Comparison of ENCODE assay signal across 12 cellular contexts in the genomic region with DNA sequence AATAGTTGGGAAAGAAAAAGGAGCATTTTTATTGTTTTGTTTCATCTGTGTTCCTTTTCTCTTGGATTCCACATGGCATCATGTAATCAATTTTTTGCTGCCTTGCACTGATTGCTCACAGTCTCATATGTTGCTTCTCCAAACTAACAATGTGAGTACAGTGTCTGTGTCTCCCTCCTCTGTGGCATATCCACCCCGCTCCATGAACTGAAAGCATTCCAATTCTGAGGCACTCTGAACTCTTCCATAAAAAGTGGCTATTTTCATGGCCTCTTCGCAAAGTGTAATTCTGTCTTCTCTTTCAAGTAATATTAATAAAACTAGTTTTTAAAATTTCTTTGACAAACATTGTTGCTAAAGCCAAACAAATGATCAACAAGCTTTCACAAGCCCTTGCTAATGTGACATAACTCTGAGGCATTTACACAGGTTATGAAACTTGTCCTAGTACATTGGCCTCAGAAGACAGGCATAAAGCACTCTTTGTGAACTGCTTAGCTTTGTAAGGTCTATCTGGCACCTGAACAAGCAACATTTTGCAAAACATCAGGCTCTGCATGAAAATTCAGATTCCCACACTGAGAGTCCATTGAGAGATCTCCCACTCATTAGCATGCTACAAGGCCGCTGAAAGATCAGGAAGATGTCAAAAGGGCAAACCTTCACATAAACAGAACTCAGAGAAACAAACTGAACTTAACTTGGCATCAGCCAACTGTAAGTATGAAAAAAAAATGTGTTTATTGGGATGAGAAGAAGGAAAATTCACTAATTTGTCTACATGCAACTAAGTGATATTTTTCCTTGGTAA. TPM values are rescaled to one million over a fixed set of nuclear protein-coding genes. Genes with fewer than 3 reads are reported as not detected.
DNase-seq lines count a peak whose midpoint lies in the region; ATAC-seq and TF ChIP-seq lines count a peak whose summit lies in the region.
"Had no signal": no experiment of that assay in that cellular context is flagged by ENCODE, and none has a peak within 500 bp of the region (broad histone marks: within the 10 kb centered on the region; RNA-seq: fewer than 3 reads in every experiment).

No MANE protein-coding gene starts in this region.

- no peak for TF ChIP-seq RAD21 in IMR-90 (IDR thresholded peaks at IDR 0.05; ENCODE audit: low read length)

- H3K4ac ChIP-seq in IMR-90 (ENCODE audit: low read depth, low read length), result no peak overlapping the region

- H3K56ac ChIP-seq in IMR-90 (ENCODE audit: extremely low read depth, insufficient read depth, low read length), result no peak overlapping the region

- no peak for TF ChIP-seq CTCF in IMR-90 (conservative IDR thresholded peaks at IDR 0.05; ENCODE audit: low read depth, low read length)
- peak in 2 of 56 donors; percentile 4 to 10 for TF ChIP-seq CTCF in dorsolateral prefrontal cortex (IDR thresholded peaks at IDR 0.05 in 54 of 56, conservative IDR thresholded peaks at IDR 0.05 in 2 of 56; ENCODE audit: low read depth in 1 of 56, partially characterized antibody in 56 of 56)

- H3K36me3 ChIP-seq in IMR-90 (ENCODE audit: control insufficient read depth, insufficient read depth, low read length) (peaks cover 3% of the 10 kb centered on the region; the same call in 1 of the 2 replicates), iPS-20b (ENCODE audit: insufficient read depth, low read depth, low read length) (no peaks in the 10 kb centered on the region), subcutaneous abdominal adipose tissue (ENCODE audit: control insufficient read depth in 5 of 5, insufficient read depth in 5 of 5, low read length in 5 of 5) (peaks cover 0 to 6% (median 3%) of the 10 kb centered on the region in 5 donors)
- H3K36me3 ChIP-seq: adrenal gland had no signal

- H2BK120ac ChIP-seq in IMR-90 (ENCODE audit: low read depth, low read length), result no peak overlapping the region

- H3K4me1 ChIP-seq in IMR-90 (ENCODE audit: control insufficient read depth, insufficient read depth, low read length) (0 out of 2 replicates have a peak, but pooled peaks cover 5% of the 10 kb centered on the region), iPS-20b (ENCODE audit: insufficient read depth, low read length) (peaks cover 22% of the 10 kb centered on the region), subcutaneous abdominal adipose tissue (ENCODE audit: control insufficient read depth in 5 of 5, insufficient read depth in 5 of 5, low read length in 5 of 5) (peaks cover 0 to 25% (median 10%) of the 10 kb centered on the region in 5 donors)

- H3K4me3 ChIP-seq in IMR-90 (ENCODE audit: insufficient read depth, low read depth, low read length) (no peak overlapping the region), dorsolateral prefrontal cortex (peak overlapping the region in 16 of 59 donors; percentile 1 to 36 (median 13)), iPS-20b (ENCODE audit: low read length) (peak overlapping the region; percentile 13), subcutaneous abdominal adipose tissue (ENCODE audit: low read depth in 1 of 5, low read length in 5 of 5) (no peak overlapping the region)
- H3K4me3 ChIP-seq: adrenal gland had no signal

- H3K4me2 ChIP-seq in IMR-90 (ENCODE audit: low read depth, low read length), result peak overlapping the region; percentile 31; the same call in 1 of the 2 replicates

- H3K27me3 ChIP-seq in IMR-90 (ENCODE audit: control insufficient read depth, insufficient read depth, low read length), result no peaks in the 10 kb centered on the region
- no peaks in the 10 kb centered on the region for H3K27me3 ChIP-seq in dorsolateral prefrontal cortex
- no peaks in the 10 kb centered on the region for H3K27me3 ChIP-seq in iPS-20b (ENCODE audit: insufficient read depth, low read length)
- no peaks in the 10 kb centered on the region for H3K27me3 ChIP-seq in subcutaneous abdominal adipose tissue (ENCODE audit: control insufficient read depth in 5 of 5, insufficient read depth in 4 of 5, low read length in 5 of 5)
- H3K27me3 ChIP-seq: adrenal gland had no signal

- dilution Hi-C loops in IMR-90 (cut with HindIII; ENCODE audit: low sequenced_read_pairs, unreplicated experiment), result no loop called here

- no peak overlapping the region; the same call in 1 of the 2 replicates for H3K27ac ChIP-seq in IMR-90 (ENCODE audit: insufficient read depth, low read length)
- H3K27ac ChIP-seq in dorsolateral prefrontal cortex, result peak overlapping the region; percentile 33 to 98 (median 87)
- peak overlapping the region; percentile 3 for H3K27ac ChIP-seq in iPS-20b (ENCODE audit: low read length)
- peak overlapping the region; percentile 38 for H3K27ac ChIP-seq in subcutaneous abdominal adipose tissue (ENCODE audit: low read depth, low read length)

- H3K23ac ChIP-seq in IMR-90 (ENCODE audit: low read depth, low read length), result no peak overlapping the region

- no TSS peak for BruUV-seq in IMR-90 (replicated peaks; lab: Mats Ljungman, UMichigan)

- no peak overlapping the region for H2AK9ac ChIP-seq in IMR-90 (replicated peaks; ENCODE audit: low read depth, low read length, poor library complexity)

- H2BK15ac ChIP-seq in IMR-90 (ENCODE audit: low read depth, low read length), result no peak overlapping the region

- no peak overlapping the region for H2AK5ac ChIP-seq in IMR-90 (ENCODE audit: low read depth, low read length)

- intact Hi-C loops in IMR-90 (cut with micrococcal nuclease) (no loop called here), dorsolateral prefrontal cortex (cut with DNase I) (no loop called here)

- no peaks in the 10 kb centered on the region for H3K9me1 ChIP-seq in IMR-90 (ENCODE audit: insufficient read depth, low read length)

- H3K9ac ChIP-seq in IMR-90 (ENCODE audit: low read depth, low read length) (no peak overlapping the region), iPS-20b (ENCODE audit: low read depth, low read length) (peak overlapping the region; percentile 42; the same call in 1 of the 2 replicates), subcutaneous abdominal adipose tissue (ENCODE audit: low read length in 5 of 5) (no peak overlapping the region)

- WGBS in IMR-90 (ENCODE audit: extremely low coverage in 2 of 2, insufficient read length in 1 of 2), 2 experiments, result no CpG with 5 or more reads among the region's 3 CpGs

- H2BK5ac ChIP-seq in IMR-90 (ENCODE audit: low read depth, low read length, poor library complexity, severe bottlenecking), result no peak overlapping the region

- H3K9me3 ChIP-seq in IMR-90 (ENCODE audit: control insufficient read depth, insufficient read depth, low read length) (no peaks in the 10 kb centered on the region), iPS-20b (ENCODE audit: insufficient read depth, low read depth, low read length) (no peaks in the 10 kb centered on the region), subcutaneous abdominal adipose tissue (ENCODE audit: control insufficient read depth in 5 of 5, low read length in 5 of 5) (peaks cover 0 to 3% (median 0%) of the 10 kb centered on the region in 5 donors)
- H3K9me3 ChIP-seq: adrenal gland had no signal

- DNase-seq in IMR-90 (peak; percentile 29), dorsolateral prefrontal cortex (no peak), COLO668 (lab: John Stamatoyannopoulos, UW; ENCODE audit: unreplicated experiment) (no peak), middle frontal gyrus (ENCODE audit: extremely low spot score, low spot score) (no peak), KBM-7 (no peak)
- DNase-seq: CD4-positive, alpha-beta T cell; NCI-H1092; SHP77 treated with DMSO at 0.1 percent for 48 hours had no signal

- ATAC-seq in IMR-90 (ENCODE audit: low read depth) (peak; percentile 68), HG02610 (IDR thresholded peaks at IDR 0.05; ENCODE audit: unreplicated experiment) (no peak)

- no peak overlapping the region for H3K14ac ChIP-seq in IMR-90 (replicated peaks; ENCODE audit: low read depth, low read length)

- CTCF ChIA-PET in IMR-90 (lab: Yijun Ruan, JAX), result no interaction called here

- peaks cover 0 to 4% of the 10 kb centered on the region in 2 experiments; a peak in 1 of 4 replicates for H3K79me1 ChIP-seq in IMR-90 (ENCODE audit: low read depth in 1 of 2, low read length in 2 of 2)

- H3K18ac ChIP-seq in IMR-90 (ENCODE audit: low read depth, low read length), result no peak overlapping the region

- no peak overlapping the region for H4K8ac ChIP-seq in IMR-90 (ENCODE audit: low read depth in 2 of 2, low read length in 2 of 2)

- in situ Hi-C loops in IMR-90 (cut with MboI; ENCODE audit: low sequenced_read_pairs) (no loop called here), KBM-7 (cut with MboI; ENCODE audit: low pct_unique_long_range_greater_than_20kb, low sequenced_read_pairs) (no loop called here)

- TF ChIP-seq POLR2A in IMR-90 (IDR thresholded peaks at IDR 0.05; ENCODE audit: low read depth, low read length), result no peak

- H4K5ac ChIP-seq in IMR-90 (ENCODE audit: low read depth, low read length), result no peak overlapping the region

- no peak overlapping the region for H2BK20ac ChIP-seq in IMR-90 (ENCODE audit: low read depth, low read length)

- POLR2A ChIA-PET in IMR-90 (lab: Charles Lee; ENCODE audit: unreplicated experiment), result no interaction called here

- no peak overlapping the region for H4K91ac ChIP-seq in IMR-90 (ENCODE audit: insufficient read depth, low read depth, low read length)

- H4K20me1 ChIP-seq in IMR-90 (ENCODE audit: insufficient read depth, low read length), result no peaks in the 10 kb centered on the region

- H2AFZ ChIP-seq in IMR-90 (replicated peaks; ENCODE audit: low read length, poor library complexity), result no peak overlapping the region

RNA-seq across cellular contexts. Expression of a gene that starts 33.0 kb away (rescaled TPM):
- total RNA-seq in IMR-90 (2012; rRNA removed), result 1.4 and 1.7 TPM in 2 replicates
- polyA plus RNA-seq in IMR-90 (2012; rRNA removed), result 2.1 and 2.6 TPM in 2 replicates
- polyA plus RNA-seq in IMR-90 (2012; cell fraction: cytosol; rRNA removed), result 0.74 and 1.0 TPM in 2 replicates
- 9.3 and 16.2 TPM in 2 replicates for polyA plus RNA-seq in IMR-90 (2012; cell fraction: nucleus; rRNA removed; ENCODE audit: low replicate concordance)
- total RNA-seq in dorsolateral prefrontal cortex, result 10 to 100 TPM; 16.4 to 58.3 (median 36.7) TPM

RNA-seq across cellular contexts. Expression of a gene that starts 39.9 kb away (rescaled TPM):
- total RNA-seq in IMR-90 (2012; rRNA removed) (40.3 and 63.6 TPM in 2 replicates), dorsolateral prefrontal cortex (10 to 100 TPM; 22.6 to 82.8 (median 55.2) TPM)
- polyA plus RNA-seq in IMR-90 (2012; rRNA removed), result 41.6 and 53.4 TPM in 2 replicates
- 10.1 and 17.9 TPM in 2 replicates for polyA plus RNA-seq in IMR-90 (2012; cell fraction: cytosol; rRNA removed)
- 3.7 and 24.7 TPM in 2 replicates for polyA plus RNA-seq in IMR-90 (2012; cell fraction: nucleus; rRNA removed; ENCODE audit: low replicate concordance)

RNA-seq across cellular contexts. Expression of a gene that starts 40.0 kb away (rescaled TPM):
- total RNA-seq in IMR-90 (2012; rRNA removed) (36.2 and 39.2 TPM in 2 replicates), dorsolateral prefrontal cortex (10 to 100 TPM; 32.1 to 88.1 (median 57.9) TPM)
- polyA plus RNA-seq in IMR-90 (2012; rRNA removed), result 17.1 and 19.2 TPM in 2 replicates
- 4.8 and 5.9 TPM in 2 replicates for polyA plus RNA-seq in IMR-90 (2012; cell fraction: cytosol; rRNA removed)
- polyA plus RNA-seq in IMR-90 (2012; cell fraction: nucleus; rRNA removed; ENCODE audit: low replicate concordance), result 3.0 and 28.6 TPM in 2 replicates

RNA-seq across cellular contexts. Expression of a gene that starts 59.2 kb away (rescaled TPM):
- total RNA-seq in IMR-90 (2012; rRNA removed) (3.9 and 6.9 TPM in 2 replicates), dorsolateral prefrontal cortex (1 to 10 TPM in 106 of 120 experiments, under 1 TPM in 14; 0.34 to 4.3 (median 1.8) TPM)
- polyA plus RNA-seq in IMR-90 (2012; rRNA removed), result 1.9 and 2.4 TPM in 2 replicates
- 1.4 and 1.8 TPM in 2 replicates for polyA plus RNA-seq in IMR-90 (2012; cell fraction: cytosol; rRNA removed)
- polyA plus RNA-seq in IMR-90 (2012; cell fraction: nucleus; rRNA removed; ENCODE audit: low replicate concordance), result 0.36 and 0.63 TPM in 2 replicates
